2 cellular contexts compared by ENCODE assay signal in genomic region chr2:166084301-166084700, GRCh38.
TF ChIP-seq lines count a peak whose summit lies in the region.

No MANE protein-coding gene starts in this region.

TF ChIP-seq in HepG2, 621 proteins besides CTCF, POLR2A, EP300 and RAD21:
- TF ChIP-seq RFX5 (IDR thresholded peaks at IDR 0.05; ENCODE audit: low read depth, low read length) (no peak), JUN (CRISPR knock-in tag; IDR thresholded peaks at IDR 0.05) (no peak), MAFK (conservative IDR thresholded peaks at IDR 0.05 in 1 of 2, IDR thresholded peaks at IDR 0.05 in 1 of 2; ENCODE audit: low read length in 2 of 2) (peak; percentile 84 to 93), MAFF (IDR thresholded peaks at IDR 0.05; ENCODE audit: low read depth, low read length) (peak; percentile 86)

TF ChIP-seq in K562, 482 proteins besides CTCF, POLR2A, EP300 and RAD21:
- peak; percentile 42; the same call in 1 of the 2 replicates for TF ChIP-seq MAFG (tag; conservative IDR thresholded peaks at IDR 0.05)
- peak; percentile 70 for TF ChIP-seq ZNF316 (IDR thresholded peaks at IDR 0.05)
- TF ChIP-seq MAFK (IDR thresholded peaks at IDR 0.05; ENCODE audit: low read length) = peak; percentile 43; the same call in 1 of the 2 replicates
- peak; percentile 53 for TF ChIP-seq MAFF (IDR thresholded peaks at IDR 0.05; ENCODE audit: low read length)
- TF ChIP-seq C11orf30 (IDR thresholded peaks at IDR 0.05; ENCODE audit: low read depth) = peak; percentile 56
- TF ChIP-seq POLR2G (IDR thresholded peaks at IDR 0.05; ENCODE audit: low read depth, low read length) = no peak
TF ChIP-seq in K562: peak in this region for 5.
